Comparison of ENCODE assay signal across 19 cellular contexts in the genomic region with DNA sequence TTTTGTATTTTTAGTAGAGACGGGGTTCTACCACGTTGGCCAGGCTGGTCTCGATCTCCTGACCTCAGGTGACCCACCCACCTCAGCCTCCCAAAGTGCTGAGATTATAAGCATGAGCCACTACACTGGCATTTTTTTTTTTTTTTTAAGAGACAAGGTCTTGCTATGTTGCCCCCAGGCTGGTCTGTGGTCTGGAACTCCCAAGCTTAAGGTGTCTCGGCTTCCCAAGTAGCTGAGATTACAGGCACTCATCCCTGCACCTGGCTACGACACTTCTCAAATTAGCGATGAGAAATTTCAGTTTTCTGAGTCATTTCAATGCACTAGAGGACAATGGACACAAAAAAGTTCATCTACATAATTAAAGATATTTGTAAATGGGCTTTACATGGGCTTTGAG. TPM values are rescaled to one million over a fixed set of nuclear protein-coding genes. Genes with fewer than 3 reads are reported as not detected.
DNase-seq lines count a peak whose midpoint lies in the region; ATAC-seq lines count a peak whose summit lies in the region.
"Had no signal": no experiment of that assay in that cellular context is flagged by ENCODE, and none has a peak within 500 bp of the region (broad histone marks: within the 10 kb centered on the region; RNA-seq: fewer than 3 reads in every experiment).

No MANE protein-coding gene starts in this region.

- no peak overlapping the region for H4K5ac ChIP-seq in mesendoderm (ENCODE audit: low read length)

- no peaks in the 10 kb centered on the region for H3K27me3 ChIP-seq in mesendoderm (ENCODE audit: insufficient read depth, low read length, poor library complexity)

- no peak overlapping the region for H3K4ac ChIP-seq in mesendoderm (ENCODE audit: low read depth, low read length)

- DNase-seq in NCI-H82 (lab: John Stamatoyannopoulos, UW) (peak; percentile 4), NCI-H82 treated with DMSO at 0.1 percent for 48 hours (lab: John Stamatoyannopoulos, UW; ENCODE audit: unreplicated experiment) (no peak), M059J (ENCODE audit: low read depth) (peak; percentile 18), mesendoderm (peak; percentile 15)
- no peak for DNase-seq in activated naive CD4-positive, alpha-beta T cell (lab: John Stamatoyannopoulos, UW)
- DNase-seq: 8988T; ACHN; C1 segment of cervical spinal cord; Calu3; CD4-positive, alpha-beta memory T cell; COR-L47; DMS53; DMS79 treated with DMSO at 0.1 percent for 48 hours; H9; HFFc6 had no signal

- no peak overlapping the region for H3K9ac ChIP-seq in mesendoderm (ENCODE audit: low read length)

- no peak overlapping the region for H3K56ac ChIP-seq in mesendoderm (ENCODE audit: low read length)

- H3K79me2 ChIP-seq in mesendoderm (ENCODE audit: control insufficient read depth, insufficient read depth, low read length) = no peaks in the 10 kb centered on the region

- no peaks in the 10 kb centered on the region for H3K4me1 ChIP-seq in mesendoderm (ENCODE audit: control insufficient read depth, low read depth, low read length)
- H3K4me1 ChIP-seq: A549 had no signal

- H3K4me3 ChIP-seq in mesendoderm (ENCODE audit: low read length) = no peak overlapping the region
- H3K4me3 ChIP-seq: A549, GM23338 had no signal

- H2BK15ac ChIP-seq in mesendoderm (replicated peaks; ENCODE audit: low read depth) = no peak overlapping the region

- WGBS in mesendoderm (ENCODE audit: extremely low coverage, insufficient coverage, low lambda C conversion rate) = no CpG with 5 or more reads among the region's 6 CpGs

- no peak overlapping the region for H2BK5ac ChIP-seq in mesendoderm (ENCODE audit: low read length)

- no peak overlapping the region for H3K18ac ChIP-seq in mesendoderm (ENCODE audit: low read length)

- H3K79me1 ChIP-seq in mesendoderm (ENCODE audit: low read length) = no peaks in the 10 kb centered on the region

- no peak overlapping the region for H3K27ac ChIP-seq in mesendoderm (ENCODE audit: low read depth, low read length)
- H3K27ac ChIP-seq: A549 had no signal

- H2AK5ac ChIP-seq in mesendoderm (ENCODE audit: low read length) = no peak overlapping the region

- H3K4me2 ChIP-seq in mesendoderm (ENCODE audit: low read length) = no peak overlapping the region
- H3K4me2 ChIP-seq: A549, GM23338 had no signal

- ATAC-seq in HG03432 (IDR thresholded peaks at IDR 0.05; ENCODE audit: unreplicated experiment) (no peak), GM18858 (IDR thresholded peaks at IDR 0.05; ENCODE audit: unreplicated experiment) (no peak)
- ATAC-seq: A549, GM23338 had no signal

- H4K8ac ChIP-seq in mesendoderm (ENCODE audit: low read depth, low read length) = no peak overlapping the region

- H2BK120ac ChIP-seq in mesendoderm (ENCODE audit: low read depth, low read length) = no peak overlapping the region

- no peak overlapping the region for H3K23ac ChIP-seq in mesendoderm (ENCODE audit: low read length)

- H3K36me3 ChIP-seq in mesendoderm (ENCODE audit: control insufficient read depth, insufficient read depth, low read length) = no peaks in the 10 kb centered on the region

RNA-seq across cellular contexts. Expression of a gene that starts 36.6 kb away (rescaled TPM):
- total RNA-seq in M059J (2014; rRNA removed; shearing (Covaris generic)) = 0.05 TPM in 1 of 2 replicates, not detected in the other
- polyA plus RNA-seq in mesendoderm (2013, experiment 1 of 2) = 57.4 TPM
- 61.2 TPM for polyA plus RNA-seq in mesendoderm (2013, experiment 2 of 2)
- total RNA-seq: CD4-positive, alpha-beta memory T cell had no signal

Comparison
In these comparisons a context has a peak if more than half of its experiments do, and no peak if none do; other contexts are left out.
1. DNase-seq: peak in NCI-H82 (single experiment), M059J (single experiment) and mesendoderm (single experiment); none in NCI-H82 treated with DMSO at 0.1 percent for 48 hours (single experiment) and activated naive CD4-positive, alpha-beta T cell (0 of 4).